Comparison of ENCODE assay signal across 9 cellular contexts in the genomic region with DNA sequence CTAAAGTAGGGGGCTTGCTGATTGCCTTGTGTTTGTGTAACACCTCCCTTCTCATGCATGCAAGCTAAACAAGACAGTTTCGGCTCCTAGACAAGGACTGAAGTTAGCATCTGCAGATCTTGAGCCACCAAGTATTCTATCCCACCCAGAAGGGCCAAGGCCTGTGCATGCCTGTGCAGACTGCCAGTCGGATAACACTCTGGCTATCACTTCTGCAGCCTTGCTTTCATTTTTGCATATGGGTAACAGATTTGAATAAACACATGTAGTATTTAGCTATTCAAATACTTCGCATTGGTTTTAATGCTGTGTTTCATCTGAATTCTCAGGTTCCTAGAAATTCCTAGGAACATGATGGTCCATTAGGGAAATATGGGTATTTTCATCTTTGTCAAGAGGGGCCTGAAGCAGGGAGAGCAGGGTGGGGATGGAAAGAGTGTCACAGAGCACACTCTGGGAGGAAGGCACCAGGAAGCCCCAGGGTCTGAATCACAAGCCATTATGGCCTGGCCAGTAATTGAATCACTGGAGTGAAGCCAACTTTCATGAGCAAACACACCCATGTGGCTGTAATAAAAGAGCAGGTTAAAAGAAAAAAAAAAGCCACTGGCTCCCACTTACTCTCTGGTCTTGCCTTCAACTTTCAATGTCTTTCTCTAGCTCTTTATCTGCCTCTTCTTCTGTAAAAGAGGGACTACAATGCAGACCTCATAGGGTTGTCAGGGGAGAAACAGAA. TPM values are rescaled to one million over a fixed set of nuclear protein-coding genes. Genes with fewer than 3 reads are reported as not detected.
A peak's percentile ranks its signal among the peaks of the same experiment; 100 is the strongest.
DNase-seq lines count a peak whose midpoint lies in the region; ATAC-seq and TF ChIP-seq lines count a peak whose summit lies in the region.
"Had no signal": no experiment of that assay in that cellular context is flagged by ENCODE, and none has a peak within 500 bp of the region (broad histone marks: within the 10 kb centered on the region; RNA-seq: fewer than 3 reads in every experiment).

No MANE protein-coding gene starts in this region.

- H3K27me3 Mint-ChIP-seq in T-helper 2 cell treated with Interferon-gamma antibody and Interleukin-4, amounts not matched to agents 5 μg/mL and 100 μg/mL, for 36 hours (ENCODE audit: low read depth) = peaks cover 10% of the 10 kb centered on the region
- no peaks in the 10 kb centered on the region for H3K27me3 Mint-ChIP-seq in stimulated activated naive CD8-positive, alpha-beta T cell treated with anti-CD3 and anti-CD28 coated beads, Interleukin-15, amount 100 ng/mL, for 72 hours

- H3K9me2 ChIP-seq in Loucy (replicated peaks; ENCODE audit: low read depth, low read length) = no peaks in the 10 kb centered on the region

- H3K4me2 ChIP-seq in Loucy (ENCODE audit: low read depth, low read length, poor library complexity, severe bottlenecking) = peak overlapping the region; percentile 57

- H3K36me3 Mint-ChIP-seq in T-helper 2 cell treated with Interferon-gamma antibody and Interleukin-4, amounts not matched to agents 5 μg/mL and 100 μg/mL, for 36 hours (ENCODE audit: low read depth) = no peaks in the 10 kb centered on the region

- no peaks in the 10 kb centered on the region for H3K27me3 ChIP-seq in Loucy (ENCODE audit: insufficient read depth, low read length, poor library complexity, severe bottlenecking)

- peak; percentile 29 for ATAC-seq in left ventricle myocardium superior
- ATAC-seq in HG03095 (IDR thresholded peaks at IDR 0.05; ENCODE audit: unreplicated experiment) = no peak
- no peak for ATAC-seq in stimulated activated naive CD8-positive, alpha-beta T cell treated with anti-CD3 and anti-CD28 coated beads, Interleukin-15, amount 100 ng/mL, for 72 hours

- no peaks in the 10 kb centered on the region for H3K36me3 ChIP-seq in Loucy (ENCODE audit: insufficient read depth, low read length)

- H3F3A ChIP-seq in Loucy (ENCODE audit: low read depth) = no peaks in the 10 kb centered on the region

- peak overlapping the region; percentile 29 for H3K9ac ChIP-seq in Loucy (ENCODE audit: low read depth, low read length, poor library complexity, severe bottlenecking)

- DNase-seq in AG20443 (ENCODE audit: low spot score) (peak; percentile 82), SHP77 treated with DMSO at 0.1 percent for 48 hours (lab: John Stamatoyannopoulos, UW) (peak; percentile 75), left ventricle myocardium superior (no peak)
- no peak for DNase-seq in T-helper 2 cell treated with Interferon-gamma antibody and Interleukin-4, amounts not matched to agents 5 μg/mL and 100 μg/mL, for 36 hours (ENCODE audit: low spot score)
- no peak for DNase-seq in stimulated activated naive CD8-positive, alpha-beta T cell treated with anti-CD3 and anti-CD28 coated beads, Interleukin-15, amount 100 ng/mL, for 72 hours
- no peak for DNase-seq in activated CD8-positive, alpha-beta memory T cell treated with anti-CD3 and anti-CD28 coated beads for 24 hours
- DNase-seq: psoas muscle had no signal

- TF ChIP-seq CTCF in Loucy (conservative IDR thresholded peaks at IDR 0.05; ENCODE audit: low read length) = no peak

- H3K4me3 Mint-ChIP-seq in T-helper 2 cell treated with Interferon-gamma antibody and Interleukin-4, amounts not matched to agents 5 μg/mL and 100 μg/mL, for 36 hours = no peak overlapping the region
- H3K4me3 Mint-ChIP-seq in stimulated activated naive CD8-positive, alpha-beta T cell treated with anti-CD3 and anti-CD28 coated beads, Interleukin-15, amount 100 ng/mL, for 72 hours = no peak overlapping the region

- no peaks in the 10 kb centered on the region for H3K9me3 Mint-ChIP-seq in T-helper 2 cell treated with Interferon-gamma antibody and Interleukin-4, amounts not matched to agents 5 μg/mL and 100 μg/mL, for 36 hours
- H3K9me3 Mint-ChIP-seq in stimulated activated naive CD8-positive, alpha-beta T cell treated with anti-CD3 and anti-CD28 coated beads, Interleukin-15, amount 100 ng/mL, for 72 hours = no peaks in the 10 kb centered on the region

- H2AFZ ChIP-seq in Loucy (ENCODE audit: low read length) = peak overlapping the region; percentile 72

- H3K4me1 ChIP-seq in Loucy (ENCODE audit: insufficient read depth, low read length, poor library complexity, severe bottlenecking) = peaks cover 23% of the 10 kb centered on the region

- intact Hi-C loops in left ventricle myocardium superior (cut with micrococcal nuclease) = no loop called here

- H4K20me1 ChIP-seq in Loucy (ENCODE audit: insufficient read depth, low read length, poor library complexity, severe bottlenecking) = no peaks in the 10 kb centered on the region

- no peaks in the 10 kb centered on the region for H3K79me2 ChIP-seq in Loucy (ENCODE audit: insufficient read depth, low read length)

- peak overlapping the region; percentile 30 for H3K4me3 ChIP-seq in Loucy (ENCODE audit: low read length, poor library complexity, severe bottlenecking)
- H3K4me3 ChIP-seq: psoas muscle had no signal

- no peaks in the 10 kb centered on the region for H3K9me3 ChIP-seq in Loucy (ENCODE audit: insufficient read depth, low read depth, low read length)
- H3K9me3 ChIP-seq: psoas muscle had no signal

- H3K4me1 Mint-ChIP-seq in T-helper 2 cell treated with Interferon-gamma antibody and Interleukin-4, amounts not matched to agents 5 μg/mL and 100 μg/mL, for 36 hours (ENCODE audit: low read depth) = no peaks in the 10 kb centered on the region
- H3K4me1 Mint-ChIP-seq in stimulated activated naive CD8-positive, alpha-beta T cell treated with anti-CD3 and anti-CD28 coated beads, Interleukin-15, amount 100 ng/mL, for 72 hours = no peaks in the 10 kb centered on the region

- H3K27ac Mint-ChIP-seq in T-helper 2 cell treated with Interferon-gamma antibody and Interleukin-4, amounts not matched to agents 5 μg/mL and 100 μg/mL, for 36 hours = no peak overlapping the region
- peak overlapping the region in 1 of 2 donors; percentile 6 for H3K27ac Mint-ChIP-seq in stimulated activated naive CD8-positive, alpha-beta T cell treated with anti-CD3 and anti-CD28 coated beads, Interleukin-15, amount 100 ng/mL, for 72 hours

RNA-seq across cellular contexts. Expression of a gene that starts 28.2 kb away (rescaled TPM):
- 46.6 TPM for total RNA-seq in left ventricle myocardium superior

Comparison
In these comparisons a context has a peak if more than half of its experiments do, and no peak if none do; other contexts are left out.
1. DNase-seq: peak in AG20443 (single experiment) and SHP77 treated with DMSO at 0.1 percent for 48 hours (single experiment); none in left ventricle myocardium superior (single experiment), T-helper 2 cell treated with Interferon-gamma antibody and Interleukin-4, amounts not matched to agents 5 μg/mL and 100 μg/mL, for 36 hours (single experiment), stimulated activated naive CD8-positive, alpha-beta T cell treated with anti-CD3 and anti-CD28 coated beads, Interleukin-15, amount 100 ng/mL, for 72 hours (0 of 2) and activated CD8-positive, alpha-beta memory T cell treated with anti-CD3 and anti-CD28 coated beads for 24 hours (single experiment).